8 cellular contexts compared by ENCODE assay signal in genomic region chr3:116614795-116615362, GRCh38.
DNase-seq lines count a peak whose midpoint lies in the region; ATAC-seq and TF ChIP-seq lines count a peak whose summit lies in the region.

No MANE protein-coding gene starts in this region.

- H3K36me3 Mint-ChIP-seq in Caco-2 (ENCODE audit: insufficient read depth, unreplicated experiment), result no peaks in the 10 kb centered on the region
- H3K36me3 Mint-ChIP-seq in stimulated activated memory B cell treated with anti-CD40 and anti-IgM and Interleukin-4, amounts not matched to agents 10 μg/mL and 1 μg/mL and 100 μg/mL, for 72 hours, result no peaks in the 10 kb centered on the region
- no peaks in the 10 kb centered on the region for H3K36me3 Mint-ChIP-seq in CD8-positive, alpha-beta T cell

- no peaks in the 10 kb centered on the region for H3K27me3 ChIP-seq in Caco-2 (replicated peaks; ENCODE audit: control insufficient read depth, insufficient read depth, low read length)
- no peaks in the 10 kb centered on the region for H3K27me3 ChIP-seq in CD8-positive, alpha-beta T cell (ENCODE audit: insufficient read depth, low read length)

- POLR2A ChIA-PET in Caco-2 (lab: Charles Lee), result no interaction called here
- POLR2A ChIA-PET in CD8-positive, alpha-beta T cell (lab: Charles Lee), result no interaction called here

- H3K4me3 ChIP-seq in Caco-2 (ENCODE audit: low read depth, low read length), result no peak overlapping the region
- H3K4me3 ChIP-seq in CD8-positive, alpha-beta T cell (ENCODE audit: low read depth, low read length), result no peak overlapping the region

- no peaks in the 10 kb centered on the region for H3K36me3 ChIP-seq in Caco-2 (ENCODE audit: control insufficient read depth, insufficient read depth, low read length)
- H3K36me3 ChIP-seq in CD8-positive, alpha-beta T cell (ENCODE audit: insufficient read depth, low read length), result no peaks in the 10 kb centered on the region

- CTCF ChIA-PET in Caco-2 (lab: Charles Lee), result interaction anchor here (0.6 to 1.3 kb wide), 4 partner anchors 10 to 156 kb away, joined by 3 to 5 read pairs (median 3); no protein-coding TSS in a partner anchor
- CTCF ChIA-PET in CD8-positive, alpha-beta T cell (lab: Charles Lee), result no interaction called here

- no peak overlapping the region for H3K27ac ChIP-seq in CD8-positive, alpha-beta T cell (ENCODE audit: low read depth, low read length)

- no peaks in the 10 kb centered on the region for H3K9me3 ChIP-seq in Caco-2
- H3K9me3 ChIP-seq in CD8-positive, alpha-beta T cell (ENCODE audit: low read length), result peaks cover 3% of the 10 kb centered on the region

- H3K27me3 Mint-ChIP-seq in Caco-2 (ENCODE audit: insufficient read depth, unreplicated experiment), result no peaks in the 10 kb centered on the region
- no peaks in the 10 kb centered on the region for H3K27me3 Mint-ChIP-seq in stimulated activated memory B cell treated with anti-CD40 and anti-IgM and Interleukin-4, amounts not matched to agents 10 μg/mL and 1 μg/mL and 100 μg/mL, for 72 hours
- no peaks in the 10 kb centered on the region for H3K27me3 Mint-ChIP-seq in CD8-positive, alpha-beta T cell (ENCODE audit: low read depth)

- no peak overlapping the region for H3K4me3 Mint-ChIP-seq in Caco-2 (ENCODE audit: unreplicated experiment)
- H3K4me3 Mint-ChIP-seq in stimulated activated memory B cell treated with anti-CD40 and anti-IgM and Interleukin-4, amounts not matched to agents 10 μg/mL and 1 μg/mL and 100 μg/mL, for 72 hours, result no peak overlapping the region
- H3K4me3 Mint-ChIP-seq in CD8-positive, alpha-beta T cell, result no peak overlapping the region

- H3K4me1 Mint-ChIP-seq in Caco-2 (ENCODE audit: low read depth, unreplicated experiment), result no peaks in the 10 kb centered on the region
- no peaks in the 10 kb centered on the region for H3K4me1 Mint-ChIP-seq in stimulated activated memory B cell treated with anti-CD40 and anti-IgM and Interleukin-4, amounts not matched to agents 10 μg/mL and 1 μg/mL and 100 μg/mL, for 72 hours
- H3K4me1 Mint-ChIP-seq in CD8-positive, alpha-beta T cell (ENCODE audit: low read depth), result no peaks in the 10 kb centered on the region

- no peaks in the 10 kb centered on the region for H3K4me1 ChIP-seq in Caco-2
- no peaks in the 10 kb centered on the region for H3K4me1 ChIP-seq in CD8-positive, alpha-beta T cell (ENCODE audit: insufficient read depth, low read length)

- peak in 1 of 2 experiments; percentile 2 for DNase-seq in Caco-2
- DNase-seq in NCI-H82 (lab: John Stamatoyannopoulos, UW), result peak; percentile 59
- peak; percentile 22 for DNase-seq in globus pallidus (ENCODE audit: low spot score)
- DNase-seq in CD8-positive, alpha-beta T cell, result no peak

- H3K9me3 Mint-ChIP-seq in Caco-2 (ENCODE audit: unreplicated experiment), result peaks cover 8% of the 10 kb centered on the region
- peaks cover 3% of the 10 kb centered on the region for H3K9me3 Mint-ChIP-seq in stimulated activated memory B cell treated with anti-CD40 and anti-IgM and Interleukin-4, amounts not matched to agents 10 μg/mL and 1 μg/mL and 100 μg/mL, for 72 hours
- H3K9me3 Mint-ChIP-seq in CD8-positive, alpha-beta T cell, result peaks cover 4% of the 10 kb centered on the region

- no TSS peak for BruUV-seq in Caco-2 (replicated peaks; lab: Mats Ljungman, UMichigan)

- no peak overlapping the region for H3K27ac Mint-ChIP-seq in Caco-2 (ENCODE audit: unreplicated experiment)
- H3K27ac Mint-ChIP-seq in stimulated activated memory B cell treated with anti-CD40 and anti-IgM and Interleukin-4, amounts not matched to agents 10 μg/mL and 1 μg/mL and 100 μg/mL, for 72 hours, result no peak overlapping the region
- no peak overlapping the region for H3K27ac Mint-ChIP-seq in CD8-positive, alpha-beta T cell

- peak; percentile 61 for ATAC-seq in GM18909 (IDR thresholded peaks at IDR 0.05; ENCODE audit: poor library complexity, unreplicated experiment)
- ATAC-seq in HG02870 (IDR thresholded peaks at IDR 0.05; ENCODE audit: unreplicated experiment), result no peak
- ATAC-seq in stimulated activated memory B cell treated with anti-CD40 and anti-IgM and Interleukin-4, amounts not matched to agents 10 μg/mL and 1 μg/mL and 100 μg/mL, for 72 hours, result no peak
- ATAC-seq in HG02571 (IDR thresholded peaks at IDR 0.05; ENCODE audit: unreplicated experiment), result no peak
- no peak for ATAC-seq in CD8-positive, alpha-beta T cell

- peak; percentile 26 to 43 for TF ChIP-seq CTCF in Caco-2 (IDR thresholded peaks at IDR 0.05; ENCODE audit: insufficient read depth in 1 of 2, low read depth in 1 of 2, low read length in 1 of 2, severe bottlenecking in 1 of 2, unreplicated experiment in 1 of 2)
- no peak for TF ChIP-seq CTCF in CD8-positive, alpha-beta T cell (IDR thresholded peaks at IDR 0.05)

- intact Hi-C loops in Caco-2 (cut with micrococcal nuclease; ENCODE audit: unreplicated experiment), result loop anchor here (1.0 kb wide), 1 partner anchor 143 kb away; no protein-coding TSS in a partner anchor
- intact Hi-C loops in CD8-positive, alpha-beta T cell (cut with DNase I, micrococcal nuclease), result no loop called here

Comparison
In these comparisons a context has a peak if more than half of its experiments do, and no peak if none do; other contexts are left out.
1. DNase-seq: peak in NCI-H82 (single experiment) and globus pallidus (single experiment); none in CD8-positive, alpha-beta T cell (0 of 7).